Comparison of ENCODE assay signal across 8 cellular contexts in the genomic region with DNA sequence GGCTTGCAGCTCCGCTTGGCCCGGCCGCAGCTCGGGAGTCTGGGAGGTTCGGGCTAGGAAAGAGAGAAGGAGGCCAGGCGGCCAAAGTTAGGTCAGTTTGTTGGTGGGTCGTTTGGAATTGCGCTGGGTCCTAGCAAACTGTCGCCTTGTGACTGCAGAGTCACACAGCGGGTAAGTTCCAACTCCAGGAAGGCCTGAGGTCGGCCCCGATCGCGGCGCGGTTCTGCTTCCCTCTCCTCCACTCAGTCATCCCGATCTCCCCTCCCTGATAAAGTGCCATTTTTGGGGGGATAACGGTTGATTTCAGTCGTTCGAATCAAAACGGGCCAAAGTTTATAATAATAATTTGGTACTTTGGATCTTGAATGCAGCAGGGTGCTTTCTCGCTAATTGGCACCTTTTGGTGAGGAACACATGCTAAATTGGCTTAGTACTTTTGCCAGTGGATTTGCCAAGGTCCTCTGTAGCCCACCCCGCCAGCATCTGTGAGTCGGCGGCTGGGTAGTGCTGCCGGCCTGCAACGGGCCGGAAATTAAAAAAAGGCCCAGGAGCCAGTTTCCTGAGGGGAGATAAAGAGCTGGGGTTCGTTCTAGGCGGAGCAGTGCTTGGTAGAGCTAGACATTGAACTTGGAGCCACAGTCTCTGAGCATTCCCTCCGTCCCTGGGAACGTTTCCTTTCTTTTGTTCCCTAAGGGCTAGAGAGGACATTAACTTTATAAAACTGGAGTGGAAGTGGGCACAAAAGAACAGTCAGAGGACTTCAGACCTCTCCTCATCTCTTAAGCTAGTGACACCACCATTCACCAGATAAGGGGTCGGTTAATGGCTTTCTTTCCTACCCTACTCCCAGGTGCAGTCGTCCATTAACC. TPM values are rescaled to one million over a fixed set of nuclear protein-coding genes. Genes with fewer than 3 reads are reported as not detected.
DNase-seq lines count a peak whose midpoint lies in the region; ATAC-seq and TF ChIP-seq lines count a peak whose summit lies in the region.

No MANE protein-coding gene starts in this region.

- peaks cover 2% of the 10 kb centered on the region for H3K27me3 Mint-ChIP-seq in activated CD4-positive, alpha-beta memory T cell treated with anti-CD3 and anti-CD28 coated beads, Interleukin-2, amount 10 ng/mL, durations not matched to agents 7 days and 5 days

- no peaks in the 10 kb centered on the region for H3K27me3 ChIP-seq in HUES6 (ENCODE audit: control insufficient read depth, insufficient read depth, low read length)

- peak overlapping the region; percentile 90 for H3K27ac Mint-ChIP-seq in activated CD4-positive, alpha-beta memory T cell treated with anti-CD3 and anti-CD28 coated beads, Interleukin-2, amount 10 ng/mL, durations not matched to agents 7 days and 5 days

- DNase-seq in SIG-M5 treated with dmso at 0.1 percent for 504 hours (lab: John Stamatoyannopoulos, UW; ENCODE audit: unreplicated experiment) (peak; percentile 9), SIG-M5 (lab: John Stamatoyannopoulos, UW) (no peak), fibroblast of the aortic adventitia (ENCODE audit: low read depth) (peak; percentile 37), omental fat pad (ENCODE audit: low spot score) (no peak), A172 (ENCODE audit: low spot score) (no peak), NCI-H345 treated with DMSO at 0.1 percent for 48 hours (lab: John Stamatoyannopoulos, UW; ENCODE audit: unreplicated experiment) (no peak)
- peak; percentile 41 for DNase-seq in activated CD4-positive, alpha-beta memory T cell treated with anti-CD3 and anti-CD28 coated beads, Interleukin-2, amount 10 ng/mL, durations not matched to agents 7 days and 5 days

- ATAC-seq in omental fat pad (ENCODE audit: low FRiP score) = peak; percentile 25

- H3K9me3 Mint-ChIP-seq in activated CD4-positive, alpha-beta memory T cell treated with anti-CD3 and anti-CD28 coated beads, Interleukin-2, amount 10 ng/mL, durations not matched to agents 7 days and 5 days = no peaks in the 10 kb centered on the region

- TF ChIP-seq CTCF in fibroblast of the aortic adventitia (IDR thresholded peaks at IDR 0.05; ENCODE audit: insufficient read depth, low read length) = no peak
- TF ChIP-seq CTCF in omental fat pad (IDR thresholded peaks at IDR 0.05) = no peak

- CTCF ChIA-PET in activated CD4-positive, alpha-beta memory T cell treated with anti-CD3 and anti-CD28 coated beads, Interleukin-2, amount 10 ng/mL, durations not matched to agents 7 days and 5 days (lab: Charles Lee) = interaction anchor here (1.9 to 2.8 kb wide), 2 partner anchors 61 to 74 kb away, joined by 9 to 19 read pairs; partner anchors contain the start of gene SDF2L1

- peak overlapping the region; percentile 98 for H3K9ac ChIP-seq in HUES6 (ENCODE audit: low read length)

- peak overlapping the region; percentile 98 for H3K27ac ChIP-seq in HUES6 (ENCODE audit: low read depth, low read length)

- H3K4me3 ChIP-seq in HUES6 (ENCODE audit: low read depth, low read length) (peak overlapping the region; percentile 95), fibroblast of the aortic adventitia (ENCODE audit: low read depth, low read length) (peak overlapping the region; percentile 85)

- H3K4me1 Mint-ChIP-seq in activated CD4-positive, alpha-beta memory T cell treated with anti-CD3 and anti-CD28 coated beads, Interleukin-2, amount 10 ng/mL, durations not matched to agents 7 days and 5 days = peaks cover 53% of the 10 kb centered on the region

- H3K36me3 ChIP-seq in HUES6 (ENCODE audit: control insufficient read depth, insufficient read depth, low read length) = peaks cover 16% of the 10 kb centered on the region; the same call in 1 of the 2 replicates

- no peaks in the 10 kb centered on the region for H3K9me3 ChIP-seq in HUES6 (ENCODE audit: control insufficient read depth, insufficient read depth, low read depth, low read length)

- H3K4me3 Mint-ChIP-seq in activated CD4-positive, alpha-beta memory T cell treated with anti-CD3 and anti-CD28 coated beads, Interleukin-2, amount 10 ng/mL, durations not matched to agents 7 days and 5 days = peak overlapping the region; percentile 92

- H3K4me1 ChIP-seq in HUES6 (ENCODE audit: control insufficient read depth, insufficient read depth, low read length) = peaks cover 35% of the 10 kb centered on the region

- POLR2A ChIA-PET in activated CD4-positive, alpha-beta memory T cell treated with anti-CD3 and anti-CD28 coated beads, Interleukin-2, amount 10 ng/mL, durations not matched to agents 7 days and 5 days (lab: Charles Lee) = interaction anchor here (0.8 to 4.4 kb wide), 10 partner anchors 8 to 97 kb away, joined by 3 to 38 read pairs (median 4); partner anchors contain the start of genes CCDC116, PPIL2, SDF2L1 and YDJC

- peaks cover 31% of the 10 kb centered on the region for H3K36me3 Mint-ChIP-seq in activated CD4-positive, alpha-beta memory T cell treated with anti-CD3 and anti-CD28 coated beads, Interleukin-2, amount 10 ng/mL, durations not matched to agents 7 days and 5 days (ENCODE audit: low read depth)

RNA-seq across cellular contexts. Expression of gene UBE2L3, which starts 0.9 kb away (rescaled TPM):
- 10 to 100 TPM; 54.3 to 57.4 TPM for total RNA-seq in activated CD4-positive, alpha-beta memory T cell treated with anti-CD3 and anti-CD28 coated beads, Interleukin-2, amount 10 ng/mL, durations not matched to agents 7 days and 5 days
- total RNA-seq in fibroblast of the aortic adventitia (ENCODE audit: low replicate concordance) (39.0 and 59.7 TPM in 2 replicates), omental fat pad (10 to 100 TPM; 38.9 to 49.7 (median 44.0) TPM)
- total RNA-seq in A172 (2014; rRNA removed; shearing (Covaris generic)) = 31.5 and 33.7 TPM in 2 replicates

RNA-seq across cellular contexts. Expression of gene RIMBP3C, which starts 17.2 kb away (rescaled TPM):
- total RNA-seq in activated CD4-positive, alpha-beta memory T cell treated with anti-CD3 and anti-CD28 coated beads, Interleukin-2, amount 10 ng/mL, durations not matched to agents 7 days and 5 days = under 1 TPM; 0.23 to 0.33 TPM
- total RNA-seq in fibroblast of the aortic adventitia (ENCODE audit: low replicate concordance) (0.49 and 0.63 TPM in 2 replicates), omental fat pad (under 1 TPM in 1 of 4 donors, not detected in 3; 0.31 TPM)
- 0.50 and 0.62 TPM in 2 replicates for total RNA-seq in A172 (2014; rRNA removed; shearing (Covaris generic))

Comparison
In these comparisons a context has a peak if more than half of its experiments do, and no peak if none do; other contexts are left out.
1. DNase-seq: peak in SIG-M5 treated with dmso at 0.1 percent for 504 hours (single experiment), activated CD4-positive, alpha-beta memory T cell treated with anti-CD3 and anti-CD28 coated beads, Interleukin-2, amount 10 ng/mL, durations not matched to agents 7 days and 5 days (single experiment) and fibroblast of the aortic adventitia (single experiment); none in SIG-M5 (single experiment), omental fat pad (single experiment), A172 (single experiment) and NCI-H345 treated with DMSO at 0.1 percent for 48 hours (single experiment).